ENCODE assay signal across 1 cellular context in the genomic region with DNA sequence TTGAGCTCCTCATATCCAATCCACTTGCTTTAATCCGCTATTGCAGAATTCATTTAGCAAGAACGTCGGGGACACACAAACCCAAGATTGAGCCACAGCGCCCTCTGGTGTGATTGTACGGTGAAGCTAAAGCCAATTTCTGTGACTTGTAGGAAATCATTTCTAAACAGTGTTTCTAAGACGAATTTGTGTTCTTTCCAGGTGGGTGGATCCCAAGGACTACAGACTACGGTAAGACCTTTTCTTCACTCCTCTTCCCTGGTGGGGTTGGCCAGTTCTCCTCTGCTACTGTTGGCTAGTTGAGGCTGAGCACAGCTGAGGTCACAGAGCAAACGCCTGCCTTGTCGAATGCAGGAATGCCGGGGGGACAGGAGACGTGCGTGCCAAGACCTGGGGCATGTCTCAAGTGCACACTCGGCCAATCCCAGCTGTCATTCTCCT.
TF ChIP-seq lines count a peak whose summit lies in the region.

No MANE protein-coding gene starts in this region.

TF ChIP-seq in GM23338, 12 proteins besides CTCF, POLR2A, EP300 and RAD21 (continued from another document):
- TF ChIP-seq, protein P1, sequence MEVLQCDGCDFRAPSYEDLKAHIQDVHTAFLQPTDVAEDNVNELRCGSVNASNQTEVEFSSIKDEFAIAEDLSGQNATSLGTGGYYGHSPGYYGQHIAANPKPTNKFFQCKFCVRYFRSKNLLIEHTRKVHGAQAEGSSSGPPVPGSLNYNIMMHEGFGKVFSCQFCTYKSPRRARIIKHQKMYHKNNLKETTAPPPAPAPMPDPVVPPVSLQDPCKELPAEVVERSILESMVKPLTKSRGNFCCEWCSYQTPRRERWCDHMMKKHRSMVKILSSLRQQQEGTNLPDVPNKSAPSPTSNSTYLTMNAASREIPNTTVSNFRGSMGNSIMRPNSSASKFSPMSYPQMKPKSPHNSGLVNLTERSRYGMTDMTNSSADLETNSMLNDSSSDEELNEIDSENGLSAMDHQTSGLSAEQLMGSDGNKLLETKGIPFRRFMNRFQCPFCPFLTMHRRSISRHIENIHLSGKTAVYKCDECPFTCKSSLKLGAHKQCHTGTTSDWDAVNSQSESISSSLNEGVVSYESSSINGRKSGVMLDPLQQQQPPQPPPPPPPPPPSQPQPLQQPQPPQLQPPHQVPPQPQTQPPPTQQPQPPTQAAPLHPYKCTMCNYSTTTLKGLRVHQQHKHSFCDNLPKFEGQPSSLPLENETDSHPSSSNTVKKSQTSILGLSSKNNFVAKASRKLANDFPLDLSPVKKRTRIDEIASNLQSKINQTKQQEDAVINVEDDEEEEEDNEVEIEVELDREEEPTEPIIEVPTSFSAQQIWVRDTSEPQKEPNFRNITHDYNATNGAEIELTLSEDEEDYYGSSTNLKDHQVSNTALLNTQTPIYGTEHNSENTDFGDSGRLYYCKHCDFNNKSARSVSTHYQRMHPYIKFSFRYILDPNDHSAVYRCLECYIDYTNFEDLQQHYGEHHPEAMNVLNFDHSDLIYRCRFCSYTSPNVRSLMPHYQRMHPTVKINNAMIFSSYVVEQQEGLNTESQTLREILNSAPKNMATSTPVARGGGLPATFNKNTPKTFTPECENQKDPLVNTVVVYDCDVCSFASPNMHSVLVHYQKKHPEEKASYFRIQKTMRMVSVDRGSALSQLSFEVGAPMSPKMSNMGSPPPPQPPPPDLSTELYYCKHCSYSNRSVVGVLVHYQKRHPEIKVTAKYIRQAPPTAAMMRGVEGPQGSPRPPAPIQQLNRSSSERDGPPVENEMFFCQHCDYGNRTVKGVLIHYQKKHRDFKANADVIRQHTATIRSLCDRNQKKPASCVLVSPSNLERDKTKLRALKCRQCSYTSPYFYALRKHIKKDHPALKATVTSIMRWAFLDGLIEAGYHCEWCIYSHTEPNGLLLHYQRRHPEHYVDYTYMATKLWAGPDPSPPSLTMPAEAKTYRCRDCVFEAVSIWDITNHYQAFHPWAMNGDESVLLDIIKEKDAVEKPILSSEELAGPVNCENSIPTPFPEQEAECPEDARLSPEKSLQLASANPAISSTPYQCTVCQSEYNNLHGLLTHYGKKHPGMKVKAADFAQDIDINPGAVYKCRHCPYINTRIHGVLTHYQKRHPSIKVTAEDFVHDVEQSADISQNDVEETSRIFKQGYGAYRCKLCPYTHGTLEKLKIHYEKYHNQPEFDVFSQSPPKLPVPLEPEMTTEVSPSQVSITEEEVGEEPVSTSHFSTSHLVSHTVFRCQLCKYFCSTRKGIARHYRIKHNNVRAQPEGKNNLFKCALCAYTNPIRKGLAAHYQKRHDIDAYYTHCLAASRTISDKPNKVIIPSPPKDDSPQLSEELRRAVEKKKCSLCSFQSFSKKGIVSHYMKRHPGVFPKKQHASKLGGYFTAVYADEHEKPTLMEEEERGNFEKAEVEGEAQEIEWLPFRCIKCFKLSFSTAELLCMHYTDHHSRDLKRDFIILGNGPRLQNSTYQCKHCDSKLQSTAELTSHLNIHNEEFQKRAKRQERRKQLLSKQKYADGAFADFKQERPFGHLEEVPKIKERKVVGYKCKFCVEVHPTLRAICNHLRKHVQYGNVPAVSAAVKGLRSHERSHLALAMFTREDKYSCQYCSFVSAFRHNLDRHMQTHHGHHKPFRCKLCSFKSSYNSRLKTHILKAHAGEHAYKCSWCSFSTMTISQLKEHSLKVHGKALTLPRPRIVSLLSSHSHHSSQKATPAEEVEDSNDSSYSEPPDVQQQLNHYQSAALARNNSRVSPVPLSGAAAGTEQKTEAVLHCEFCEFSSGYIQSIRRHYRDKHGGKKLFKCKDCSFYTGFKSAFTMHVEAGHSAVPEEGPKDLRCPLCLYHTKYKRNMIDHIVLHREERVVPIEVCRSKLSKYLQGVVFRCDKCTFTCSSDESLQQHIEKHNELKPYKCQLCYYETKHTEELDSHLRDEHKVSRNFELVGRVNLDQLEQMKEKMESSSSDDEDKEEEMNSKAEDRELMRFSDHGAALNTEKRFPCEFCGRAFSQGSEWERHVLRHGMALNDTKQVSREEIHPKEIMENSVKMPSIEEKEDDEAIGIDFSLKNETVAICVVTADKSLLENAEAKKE (CRISPR knock-in tag; IDR thresholded peaks at IDR 0.05) = no peak
- TF ChIP-seq JUNB (IDR thresholded peaks at IDR 0.05; ENCODE audit: unreplicated experiment) = no peak
- no peak for TF ChIP-seq NANOG (IDR thresholded peaks at IDR 0.05; ENCODE audit: borderline replicate concordance)
